Comparison of ENCODE assay signal across 8 cellular contexts in the genomic region with DNA sequence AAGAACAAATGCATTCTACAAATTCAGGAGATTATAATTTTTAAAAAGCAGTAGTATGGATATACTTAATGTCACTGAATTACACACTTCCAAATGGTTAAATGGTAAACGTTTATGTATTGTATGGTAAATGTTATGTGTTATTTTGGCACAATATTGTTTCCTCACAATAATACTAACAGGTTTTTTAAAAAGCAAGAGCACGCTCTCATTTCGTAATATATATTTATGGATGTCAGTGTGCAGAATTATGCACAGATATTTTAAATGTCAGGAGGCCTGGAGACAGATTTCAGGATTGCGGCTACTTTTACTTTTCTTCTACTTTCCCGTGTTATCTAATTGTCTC. TPM values are rescaled to one million over a fixed set of nuclear protein-coding genes. Genes with fewer than 3 reads are reported as not detected.
DNase-seq lines count a peak whose midpoint lies in the region; ATAC-seq and TF ChIP-seq lines count a peak whose summit lies in the region.

No MANE protein-coding gene starts in this region.

- no peak for TF ChIP-seq POLR2A in prostate gland (IDR thresholded peaks at IDR 0.05)

- DNase-seq in GF-D8 (lab: John Stamatoyannopoulos, UW) (peak; percentile 6), SJCRH30 (no peak), fibroblast of mammary gland (ENCODE audit: low read depth) (no peak), prostate gland (ENCODE audit: low spot score) (no peak), SW480 (ENCODE audit: low spot score) (no peak), islet precursor cell (no peak), NCI-H2196 (lab: John Stamatoyannopoulos, UW; ENCODE audit: unreplicated experiment) (no peak)

- TF ChIP-seq CTCF in fibroblast of mammary gland (conservative IDR thresholded peaks at IDR 0.05; ENCODE audit: control insufficient read depth, insufficient read depth, low read depth, low read length) = no peak
- no peak for TF ChIP-seq CTCF in prostate gland (IDR thresholded peaks at IDR 0.05)

- no peaks in the 10 kb centered on the region for H3K27me3 ChIP-seq in SJCRH30
- no peaks in the 10 kb centered on the region for H3K27me3 ChIP-seq in prostate gland (replicated peaks; ENCODE audit: insufficient read depth)

- no peak for ATAC-seq in HG03175 (IDR thresholded peaks at IDR 0.05; ENCODE audit: unreplicated experiment)

- H3K36me3 ChIP-seq in SJCRH30 (peaks cover 5% of the 10 kb centered on the region; the same call in 1 of the 2 replicates), prostate gland (no peaks in the 10 kb centered on the region)

- intact Hi-C loops in prostate gland (cut with DNase I) = no loop called here

- WGBS in prostate gland = 0% methylated on average over 5 of the region's 5 CpGs

- H3K27ac ChIP-seq in SJCRH30 = no peak overlapping the region; the same call in 1 of the 2 replicates
- peak overlapping the region; percentile 57 to 76 for H3K27ac ChIP-seq in prostate gland

- no peaks in the 10 kb centered on the region for H3K9me3 ChIP-seq in SJCRH30 (replicated peaks)
- H3K9me3 ChIP-seq in prostate gland = no peaks in the 10 kb centered on the region

- peaks cover 5% of the 10 kb centered on the region; the same call in 1 of the 2 replicates for H3K4me1 ChIP-seq in SJCRH30
- H3K4me1 ChIP-seq in prostate gland (replicated peaks) = no peaks in the 10 kb centered on the region

- H3K4me3 ChIP-seq in SJCRH30 (peak overlapping the region; percentile 62), fibroblast of mammary gland (ENCODE audit: control insufficient read depth, low read depth, low read length) (peak overlapping the region; percentile 74), prostate gland (peak overlapping the region; percentile 67 to 80)

RNA-seq across cellular contexts. Expression of gene ZNF445, which starts 0.5 kb away (rescaled TPM):
- total RNA-seq in SJCRH30 (2014; rRNA removed; shearing (Covaris generic)) = 11.1 and 13.4 TPM in 2 replicates
- total RNA-seq in prostate gland = 10 to 100 TPM; 10.8 to 17.9 TPM
